ENCODE assay signal across 9 cellular contexts in the genomic region with DNA sequence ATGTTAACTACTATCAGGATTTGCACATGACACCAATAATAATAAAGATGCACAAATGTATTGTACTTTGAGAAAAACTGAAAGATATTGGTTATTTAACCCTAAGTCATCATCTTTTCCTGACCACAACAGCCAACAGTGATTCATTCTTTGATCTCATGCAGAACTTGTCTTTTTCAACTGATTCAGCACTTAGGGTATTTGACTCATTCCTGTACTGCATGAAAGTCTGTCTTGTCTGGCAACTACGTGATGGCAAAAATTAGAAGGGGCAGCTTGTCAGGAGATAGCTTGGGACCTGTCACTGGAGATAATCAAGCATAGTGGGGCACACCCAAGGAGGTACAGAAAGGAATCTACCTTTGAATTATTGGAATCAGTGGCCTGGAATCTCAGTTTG.
A peak's percentile ranks its signal among the peaks of the same experiment; 100 is the strongest.
DNase-seq lines count a peak whose midpoint lies in the region; ATAC-seq, FAIRE-seq and TF ChIP-seq lines count a peak whose summit lies in the region.
"Had no signal": no experiment of that assay in that cellular context is flagged by ENCODE, and none has a peak within 500 bp of the region (broad histone marks: within the 10 kb centered on the region; RNA-seq: fewer than 3 reads in every experiment).

No MANE protein-coding gene starts in this region.

- POLR2A ChIA-PET in CD8-positive, alpha-beta memory T cell (lab: Charles Lee), result no interaction called here

- H3K4me3 Mint-ChIP-seq in astrocyte (ENCODE audit: unreplicated experiment), result peak overlapping the region; percentile 4
- H3K4me3 Mint-ChIP-seq in stimulated activated memory B cell treated with anti-CD40 and anti-IgM and Interleukin-4, amounts not matched to agents 10 μg/mL and 1 μg/mL and 100 μg/mL, for 72 hours, result no peak overlapping the region
- no peak overlapping the region for H3K4me3 Mint-ChIP-seq in CD8-positive, alpha-beta memory T cell
- H3K4me3 Mint-ChIP-seq: activated naive CD4-positive, alpha-beta T cell treated with anti-CD3 and anti-CD28 coated beads, Interleukin-2, amount 50 U/mL, for 24 hours had no signal

- H2AFZ ChIP-seq in astrocyte (ENCODE audit: low read depth, low read length), result no peak overlapping the region

- H3K27me3 ChIP-seq in astrocyte (ENCODE audit: insufficient read depth, low read length) (no peaks in the 10 kb centered on the region), Peyer's patch (no peaks in the 10 kb centered on the region)
- no peaks in the 10 kb centered on the region for H3K27me3 ChIP-seq in CD8-positive, alpha-beta memory T cell (ENCODE audit: insufficient read depth, low read length, poor library complexity, severe bottlenecking)

- ATAC-seq in GM19025 (IDR thresholded peaks at IDR 0.05; ENCODE audit: low read depth, unreplicated experiment) (peak; percentile 79), HG03432 (IDR thresholded peaks at IDR 0.05; ENCODE audit: unreplicated experiment) (peak; percentile 100)
- peak; percentile 61 for ATAC-seq in stimulated activated memory B cell treated with anti-CD40 and anti-IgM and Interleukin-4, amounts not matched to agents 10 μg/mL and 1 μg/mL and 100 μg/mL, for 72 hours

- no peak for TF ChIP-seq POLR2A in Peyer's patch (IDR thresholded peaks at IDR 0.05)

- peaks cover 29% of the 10 kb centered on the region for H3K4me1 ChIP-seq in astrocyte (ENCODE audit: insufficient read depth, low read length)
- no peaks in the 10 kb centered on the region for H3K4me1 ChIP-seq in CD8-positive, alpha-beta memory T cell (ENCODE audit: insufficient read depth, low read length)
- no peaks in the 10 kb centered on the region for H3K4me1 ChIP-seq in Peyer's patch

- no peak overlapping the region for H3K4me3 ChIP-seq in astrocyte (ENCODE audit: insufficient read depth, low read depth, low read length)
- H3K4me3 ChIP-seq in CD8-positive, alpha-beta memory T cell (ENCODE audit: low read length), result no peak overlapping the region
- H3K4me3 ChIP-seq in Peyer's patch, result no peak overlapping the region

- H3K27ac ChIP-seq in astrocyte (ENCODE audit: low read depth, low read length), result peak overlapping the region; percentile 90
- no peak overlapping the region for H3K27ac ChIP-seq in CD8-positive, alpha-beta memory T cell (ENCODE audit: low read depth, low read length)
- no peak overlapping the region for H3K27ac ChIP-seq in Peyer's patch

- DNase-seq in A172 (ENCODE audit: low spot score) (peak; percentile 90), astrocyte (ENCODE audit: low read depth) (peak; percentile 96), Peyer's patch (no peak)
- DNase-seq in CD8-positive, alpha-beta memory T cell, result no peak
- DNase-seq in activated CD8-positive, alpha-beta memory T cell treated with anti-CD3 and anti-CD28 coated beads for 24 hours, result no peak

- H3K4me2 ChIP-seq in astrocyte (ENCODE audit: low read length), result peak overlapping the region; percentile 69

- peak overlapping the region; percentile 72 for H3K9ac ChIP-seq in astrocyte (ENCODE audit: low read length)

- H3K27me3 Mint-ChIP-seq in astrocyte (ENCODE audit: low read depth, unreplicated experiment), result no peaks in the 10 kb centered on the region
- H3K27me3 Mint-ChIP-seq in stimulated activated memory B cell treated with anti-CD40 and anti-IgM and Interleukin-4, amounts not matched to agents 10 μg/mL and 1 μg/mL and 100 μg/mL, for 72 hours, result no peaks in the 10 kb centered on the region
- no peaks in the 10 kb centered on the region for H3K27me3 Mint-ChIP-seq in CD8-positive, alpha-beta memory T cell
- H3K27me3 Mint-ChIP-seq: activated naive CD4-positive, alpha-beta T cell treated with anti-CD3 and anti-CD28 coated beads, Interleukin-2, amount 50 U/mL, for 24 hours had no signal

- CTCF ChIA-PET in CD8-positive, alpha-beta memory T cell (lab: Charles Lee), result no interaction called here

- H3K36me3 Mint-ChIP-seq in astrocyte (ENCODE audit: low read depth, unreplicated experiment), result no peaks in the 10 kb centered on the region
- H3K36me3 Mint-ChIP-seq in stimulated activated memory B cell treated with anti-CD40 and anti-IgM and Interleukin-4, amounts not matched to agents 10 μg/mL and 1 μg/mL and 100 μg/mL, for 72 hours, result peaks cover 41% of the 10 kb centered on the region
- H3K36me3 Mint-ChIP-seq in CD8-positive, alpha-beta memory T cell, result peaks cover 13 to 23% (median 16%) of the 10 kb centered on the region in 3 donors

- TF ChIP-seq CTCF in astrocyte (IDR thresholded peaks at IDR 0.05; ENCODE audit: insufficient read depth, low read depth, low read length) (no peak), Peyer's patch (IDR thresholded peaks at IDR 0.05) (no peak)

- peaks cover 36% of the 10 kb centered on the region for H3K4me1 Mint-ChIP-seq in astrocyte (ENCODE audit: low read depth, unreplicated experiment)
- no peaks in the 10 kb centered on the region for H3K4me1 Mint-ChIP-seq in stimulated activated memory B cell treated with anti-CD40 and anti-IgM and Interleukin-4, amounts not matched to agents 10 μg/mL and 1 μg/mL and 100 μg/mL, for 72 hours
- no peaks in the 10 kb centered on the region for H3K4me1 Mint-ChIP-seq in CD8-positive, alpha-beta memory T cell

- no peaks in the 10 kb centered on the region for H3K9me3 ChIP-seq in astrocyte (ENCODE audit: insufficient read depth, low read depth, low read length)
- no peaks in the 10 kb centered on the region for H3K9me3 ChIP-seq in CD8-positive, alpha-beta memory T cell (ENCODE audit: low read length)
- H3K9me3 ChIP-seq in Peyer's patch, result no peaks in the 10 kb centered on the region

- H3K79me2 ChIP-seq in astrocyte (ENCODE audit: insufficient read depth, low read length), result no peaks in the 10 kb centered on the region

- no peaks in the 10 kb centered on the region for H3K9me3 Mint-ChIP-seq in astrocyte (ENCODE audit: unreplicated experiment)
- no peaks in the 10 kb centered on the region for H3K9me3 Mint-ChIP-seq in stimulated activated memory B cell treated with anti-CD40 and anti-IgM and Interleukin-4, amounts not matched to agents 10 μg/mL and 1 μg/mL and 100 μg/mL, for 72 hours
- no peaks in the 10 kb centered on the region for H3K9me3 Mint-ChIP-seq in CD8-positive, alpha-beta memory T cell
- H3K9me3 Mint-ChIP-seq: activated naive CD4-positive, alpha-beta T cell treated with anti-CD3 and anti-CD28 coated beads, Interleukin-2, amount 50 U/mL, for 24 hours had no signal

- peak overlapping the region; percentile 99 for H3K27ac Mint-ChIP-seq in astrocyte (ENCODE audit: unreplicated experiment)
- H3K27ac Mint-ChIP-seq in stimulated activated memory B cell treated with anti-CD40 and anti-IgM and Interleukin-4, amounts not matched to agents 10 μg/mL and 1 μg/mL and 100 μg/mL, for 72 hours, result no peak overlapping the region
- peak overlapping the region in 1 of 8 donors; percentile 19 for H3K27ac Mint-ChIP-seq in CD8-positive, alpha-beta memory T cell
- H3K27ac Mint-ChIP-seq: activated naive CD4-positive, alpha-beta T cell treated with anti-CD3 and anti-CD28 coated beads, Interleukin-2, amount 50 U/mL, for 24 hours had no signal

- no peaks in the 10 kb centered on the region for H4K20me1 ChIP-seq in astrocyte (ENCODE audit: insufficient read depth, low read length)

- no peaks in the 10 kb centered on the region for H3K36me3 ChIP-seq in astrocyte (ENCODE audit: insufficient read depth, low read length)
- H3K36me3 ChIP-seq in CD8-positive, alpha-beta memory T cell (ENCODE audit: insufficient read depth, low read length), result no peaks in the 10 kb centered on the region
- no peaks in the 10 kb centered on the region for H3K36me3 ChIP-seq in Peyer's patch

- peak; percentile 49 for FAIRE-seq in astrocyte (lab: Jason Lieb, UNC)

Comparison
In these comparisons a context has a peak if more than half of its experiments do, and no peak if none do; other contexts are left out.
1. DNase-seq: peak in A172 (single experiment) and astrocyte (single experiment); none in CD8-positive, alpha-beta memory T cell (0 of 5), activated CD8-positive, alpha-beta memory T cell treated with anti-CD3 and anti-CD28 coated beads for 24 hours (single experiment) and Peyer's patch (0 of 3).
2. Peak in every context shown above with its lines, with median percentiles within 50 percentile points of each other: ATAC-seq.